Comparison of ENCODE assay signal across 27 cellular contexts in genomic region chr6:135921176-135921575, GRCh38.
A peak's percentile ranks its signal among the peaks of the same experiment; 100 is the strongest.
DNase-seq lines count a peak whose midpoint lies in the region; ATAC-seq lines count a peak whose summit lies in the region.
"Had no signal": no experiment of that assay in that cellular context is flagged by ENCODE, and none has a peak within 500 bp of the region (broad histone marks: within the 10 kb centered on the region; RNA-seq: fewer than 3 reads in every experiment).

No MANE protein-coding gene starts in this region.

- peaks cover 58% of the 10 kb centered on the region for H3K36me3 Mint-ChIP-seq in activated T-helper 2 cell treated with anti-CD3 and anti-CD28 coated beads, Interferon-gamma antibody, Interleukin-2, Interleukin-4, amounts not matched to agents 10 μg/mL and 5 μg/mL and 100 μg/mL, durations not matched to agents 14 hours and 24 hours and 36 hours (ENCODE audit: low read depth)
- H3K36me3 Mint-ChIP-seq: activated CD8-positive, alpha-beta memory T cell treated with anti-CD3 and anti-CD28 coated beads, Interleukin-2, amount 10 ng/mL, durations not matched to agents 7 days and 5 days; immature natural killer cell; type B pancreatic cell had no signal

- DNase-seq in left ventricle myocardium superior: no peak
- DNase-seq in cardiac septum (ENCODE audit: low spot score): no peak
- DNase-seq in epithelial cell of prostate (ENCODE audit: low read depth, low spot score): no peak
- no peak for DNase-seq in sciatic nerve (ENCODE audit: low spot score)
- DNase-seq in activated T-helper 2 cell treated with anti-CD3 and anti-CD28 coated beads, Interferon-gamma antibody, Interleukin-2, Interleukin-4, amounts not matched to agents 10 μg/mL and 5 μg/mL and 100 μg/mL, durations not matched to agents 14 hours and 24 hours and 36 hours (ENCODE audit: low spot score): no peak
- no peak for DNase-seq in SK-N-DZ (ENCODE audit: low spot score)
- no peak for DNase-seq in DMS 273 (lab: John Stamatoyannopoulos, UW; ENCODE audit: unreplicated experiment)
- DNase-seq in islet precursor cell: no peak
- DNase-seq: activated CD4-positive, alpha-beta T cell treated with anti-CD3 and anti-CD28 coated beads, Interleukin-2, amount 10 ng/mL, durations not matched to agents 7 days and 5 days; activated CD8-positive, alpha-beta memory T cell treated with anti-CD3 and anti-CD28 coated beads, Interleukin-2, amount 10 ng/mL, durations not matched to agents 7 days and 5 days; activated naive CD4-positive, alpha-beta T cell treated with anti-CD3 and anti-CD28 coated beads for 36 hours; activated T-cell treated with anti-CD3 and anti-CD28 coated beads, Interleukin-2, amount 50 U/mL, for 72 hours; amygdala; BE2C; foreskin keratinocyte; GF-D8; hippocampal formation; immature natural killer cell; NCI-H1092; NCI-H187 treated with DMSO at 0.1 percent for 48 hours; NCI-H748 treated with DMSO at 0.1 percent for 48 hours; nephron progenitor cell; right lobe of liver; stimulated activated CD8-positive, alpha-beta memory T cell treated with anti-CD3 and anti-CD28 coated beads, Interleukin-4, amount 100 ng/mL, for 48 hours; stomach; WERI-Rb-1 had no signal

- H3K9me3 Mint-ChIP-seq in activated T-helper 2 cell treated with anti-CD3 and anti-CD28 coated beads, Interferon-gamma antibody, Interleukin-2, Interleukin-4, amounts not matched to agents 10 μg/mL and 5 μg/mL and 100 μg/mL, durations not matched to agents 14 hours and 24 hours and 36 hours: no peaks in the 10 kb centered on the region
- H3K9me3 Mint-ChIP-seq: activated CD4-positive, alpha-beta T cell treated with anti-CD3 and anti-CD28 coated beads, Interleukin-2, amount 10 ng/mL, durations not matched to agents 7 days and 5 days; activated naive CD4-positive, alpha-beta T cell treated with anti-CD3 and anti-CD28 coated beads for 36 hours; activated T-cell treated with anti-CD3 and anti-CD28 coated beads, Interleukin-2, amount 50 U/mL, for 72 hours; immature natural killer cell; nephron progenitor cell; type B pancreatic cell had no signal

- no peak overlapping the region for H3K4me3 Mint-ChIP-seq in activated T-helper 2 cell treated with anti-CD3 and anti-CD28 coated beads, Interferon-gamma antibody, Interleukin-2, Interleukin-4, amounts not matched to agents 10 μg/mL and 5 μg/mL and 100 μg/mL, durations not matched to agents 14 hours and 24 hours and 36 hours (ENCODE audit: low read depth)
- H3K4me3 Mint-ChIP-seq: activated CD4-positive, alpha-beta T cell treated with anti-CD3 and anti-CD28 coated beads, Interleukin-2, amount 10 ng/mL, durations not matched to agents 7 days and 5 days; activated CD8-positive, alpha-beta memory T cell treated with anti-CD3 and anti-CD28 coated beads, Interleukin-2, amount 10 ng/mL, durations not matched to agents 7 days and 5 days; activated naive CD4-positive, alpha-beta T cell treated with anti-CD3 and anti-CD28 coated beads for 36 hours; activated T-cell treated with anti-CD3 and anti-CD28 coated beads, Interleukin-2, amount 50 U/mL, for 72 hours; immature natural killer cell; nephron progenitor cell; type B pancreatic cell had no signal

- H3K4me1 Mint-ChIP-seq in activated T-helper 2 cell treated with anti-CD3 and anti-CD28 coated beads, Interferon-gamma antibody, Interleukin-2, Interleukin-4, amounts not matched to agents 10 μg/mL and 5 μg/mL and 100 μg/mL, durations not matched to agents 14 hours and 24 hours and 36 hours (ENCODE audit: low read depth): peaks cover 41% of the 10 kb centered on the region
- H3K4me1 Mint-ChIP-seq: activated CD4-positive, alpha-beta T cell treated with anti-CD3 and anti-CD28 coated beads, Interleukin-2, amount 10 ng/mL, durations not matched to agents 7 days and 5 days; activated CD8-positive, alpha-beta memory T cell treated with anti-CD3 and anti-CD28 coated beads, Interleukin-2, amount 10 ng/mL, durations not matched to agents 7 days and 5 days; immature natural killer cell had no signal

- intact Hi-C loops in left ventricle myocardium superior (cut with micrococcal nuclease) (no loop called here), cardiac septum (cut with DNase I) (no loop called here), sciatic nerve (cut with DNase I) (no loop called here)
- intact Hi-C loops in activated T-helper 2 cell treated with anti-CD3 and anti-CD28 coated beads, Interferon-gamma antibody, Interleukin-2, Interleukin-4, amounts not matched to agents 10 μg/mL and 5 μg/mL and 100 μg/mL, durations not matched to agents 14 hours and 24 hours and 36 hours (cut with micrococcal nuclease): loop anchor here (5.0 kb wide), 3 partner anchors 39 to 251 kb away; no protein-coding TSS in a partner anchor

- H3K27ac Mint-ChIP-seq in activated T-helper 2 cell treated with anti-CD3 and anti-CD28 coated beads, Interferon-gamma antibody, Interleukin-2, Interleukin-4, amounts not matched to agents 10 μg/mL and 5 μg/mL and 100 μg/mL, durations not matched to agents 14 hours and 24 hours and 36 hours: no peak overlapping the region
- H3K27ac Mint-ChIP-seq: activated CD4-positive, alpha-beta T cell treated with anti-CD3 and anti-CD28 coated beads, Interleukin-2, amount 10 ng/mL, durations not matched to agents 7 days and 5 days; activated CD8-positive, alpha-beta memory T cell treated with anti-CD3 and anti-CD28 coated beads, Interleukin-2, amount 10 ng/mL, durations not matched to agents 7 days and 5 days; activated naive CD4-positive, alpha-beta T cell treated with anti-CD3 and anti-CD28 coated beads for 36 hours; immature natural killer cell; type B pancreatic cell had no signal

- peak overlapping the region; percentile 51 for H3K27ac ChIP-seq in epithelial cell of prostate
- H3K27ac ChIP-seq: right lobe of liver, WERI-Rb-1 had no signal

- no peaks in the 10 kb centered on the region for H3K27me3 Mint-ChIP-seq in activated T-helper 2 cell treated with anti-CD3 and anti-CD28 coated beads, Interferon-gamma antibody, Interleukin-2, Interleukin-4, amounts not matched to agents 10 μg/mL and 5 μg/mL and 100 μg/mL, durations not matched to agents 14 hours and 24 hours and 36 hours (ENCODE audit: low read depth)
- H3K27me3 Mint-ChIP-seq: activated CD4-positive, alpha-beta T cell treated with anti-CD3 and anti-CD28 coated beads, Interleukin-2, amount 10 ng/mL, durations not matched to agents 7 days and 5 days; activated CD8-positive, alpha-beta memory T cell treated with anti-CD3 and anti-CD28 coated beads, Interleukin-2, amount 10 ng/mL, durations not matched to agents 7 days and 5 days; type B pancreatic cell had no signal

- ATAC-seq in left ventricle myocardium superior: peak; percentile 41
- ATAC-seq in sciatic nerve: peak; percentile 25
- ATAC-seq: activated CD8-positive, alpha-beta memory T cell treated with anti-CD3 and anti-CD28 coated beads, Interleukin-2, amount 10 ng/mL, durations not matched to agents 7 days and 5 days; activated T-cell treated with anti-CD3 and anti-CD28 coated beads, Interleukin-2, amount 50 U/mL, for 72 hours; right lobe of liver had no signal
